Comparison of ENCODE assay signal across 11 cellular contexts in the genomic region with DNA sequence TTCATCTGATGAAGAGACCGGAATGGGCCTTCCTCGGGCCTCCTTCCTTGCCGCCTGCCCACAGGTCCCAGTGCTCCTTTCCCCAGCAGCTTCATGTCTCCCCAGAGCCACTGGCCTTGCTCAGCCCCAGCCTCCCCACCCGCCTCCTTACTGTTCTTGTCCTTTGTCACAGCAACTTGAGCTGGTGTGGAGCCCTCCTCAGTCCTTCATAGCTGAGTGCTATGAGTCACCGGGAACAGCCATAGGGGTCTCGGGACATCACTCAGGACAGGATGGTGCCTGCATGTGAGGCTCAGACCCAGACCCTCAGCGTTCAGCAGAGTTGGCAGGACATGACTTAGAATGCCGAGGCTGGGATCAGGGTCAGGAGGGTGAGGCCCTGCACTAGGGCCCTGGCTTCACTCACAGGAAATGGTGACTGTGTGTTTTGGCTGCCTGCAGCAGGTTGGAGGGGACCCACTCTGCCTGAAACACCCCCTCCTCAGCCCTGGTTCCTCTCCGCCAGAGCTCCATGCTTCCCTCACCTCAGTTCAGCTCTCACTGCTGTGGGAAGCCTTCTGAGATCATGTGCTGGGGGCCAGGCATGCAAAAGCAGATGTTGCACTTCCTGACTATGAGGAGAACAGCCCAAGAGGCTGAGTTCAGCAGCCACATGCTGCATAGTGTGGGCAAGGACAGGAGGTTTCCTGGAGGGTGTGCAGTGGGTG. TPM values are rescaled to one million over a fixed set of nuclear protein-coding genes. Genes with fewer than 3 reads are reported as not detected.
A peak's percentile ranks its signal among the peaks of the same experiment; 100 is the strongest.
DNase-seq lines count a peak whose midpoint lies in the region; ATAC-seq and TF ChIP-seq lines count a peak whose summit lies in the region.
"Had no signal": no experiment of that assay in that cellular context is flagged by ENCODE, and none has a peak within 500 bp of the region (broad histone marks: within the 10 kb centered on the region; RNA-seq: fewer than 3 reads in every experiment).

No MANE protein-coding gene starts in this region.

- ATAC-seq in GM21576 (IDR thresholded peaks at IDR 0.05; ENCODE audit: unreplicated experiment) = peak; percentile 78
- ATAC-seq in WTC11 = no peak; the same call in 1 of the 2 replicates
- ATAC-seq in left colon = no peak

- POLR2A ChIA-PET in WTC11 (lab: Charles Lee) = no interaction called here

- TF ChIP-seq CTCF in GM10266 (IDR thresholded peaks at IDR 0.05; ENCODE audit: control insufficient read depth, insufficient read depth, low read depth, missing control alignments) = no peak
- TF ChIP-seq CTCF in WTC11 (IDR thresholded peaks at IDR 0.05) = no peak
- no peak for TF ChIP-seq CTCF in Calu3 (IDR thresholded peaks at IDR 0.05; ENCODE audit: unreplicated experiment)

- no peaks in the 10 kb centered on the region for H3K9me3 Mint-ChIP-seq in WTC11
- no peaks in the 10 kb centered on the region for H3K9me3 Mint-ChIP-seq in Calu3 (ENCODE audit: low read depth, unreplicated experiment)

- H3K36me3 Mint-ChIP-seq in WTC11 (peaks cover 13% of the 10 kb centered on the region), Calu3 (ENCODE audit: insufficient read depth, unreplicated experiment) (no peaks in the 10 kb centered on the region)

- no peaks in the 10 kb centered on the region for H3K9me3 ChIP-seq in SK-N-MC (ENCODE audit: low read depth, low read length)
- H3K9me3 ChIP-seq: ovary had no signal

- H3K27ac Mint-ChIP-seq in WTC11 = no peak overlapping the region
- no peak overlapping the region for H3K27ac Mint-ChIP-seq in Calu3 (ENCODE audit: unreplicated experiment)

- H3K4me3 Mint-ChIP-seq in WTC11 (no peak overlapping the region), Calu3 (ENCODE audit: low read depth, unreplicated experiment) (no peak overlapping the region)

- H3K27ac ChIP-seq in SK-N-MC (no peak overlapping the region), layer of hippocampus (ENCODE audit: low read depth, low read length) (peak overlapping the region; percentile 35)
- H3K27ac ChIP-seq: ovary had no signal

- H3K4me1 Mint-ChIP-seq in WTC11 = peaks cover 3% of the 10 kb centered on the region; the same call in 1 of the 2 replicates
- no peaks in the 10 kb centered on the region for H3K4me1 Mint-ChIP-seq in Calu3 (ENCODE audit: low read depth, unreplicated experiment)

- intact Hi-C loops in Calu3 (cut with micrococcal nuclease; ENCODE audit: unreplicated experiment) (loop anchor here (5.0 kb wide), 1 partner anchor 327 kb away; no protein-coding TSS in a partner anchor), left colon (cut with DNase I, micrococcal nuclease) (loop anchor here in 1 of 2 donors (10.0 kb wide), 1 partner anchor 230 kb away; a partner anchor contains a TSS)

- CTCF ChIA-PET in WTC11 (lab: Charles Lee) = interaction anchor here (1.4 to 2.9 kb wide), 4 partner anchors 10 to 438 kb away, joined by 4 to 22 read pairs (median 14); no protein-coding TSS in a partner anchor
- CTCF ChIA-PET in Calu3 (lab: Charles Lee) = no interaction called here

- H3K9ac ChIP-seq in SK-N-MC (ENCODE audit: insufficient read length) = peak overlapping the region; percentile 6

- peak; percentile 67 for DNase-seq in Ammon's horn (ENCODE audit: low spot score)
- DNase-seq in SK-N-MC (ENCODE audit: low read depth, low spot score) = no peak
- no peak for DNase-seq in GM10266 (ENCODE audit: extremely low spot score)
- DNase-seq in WTC11 (ENCODE audit: low spot score) = no peak
- no peak for DNase-seq in Calu3
- DNase-seq in left colon = no peak
- DNase-seq: effector memory CD4-positive, alpha-beta T cell; ovary had no signal

- no peaks in the 10 kb centered on the region for H3K27me3 ChIP-seq in layer of hippocampus (ENCODE audit: control insufficient read depth, insufficient read depth, low read length)
- H3K27me3 ChIP-seq: ovary had no signal

- H3K27me3 Mint-ChIP-seq in WTC11 (ENCODE audit: low read depth) (no peaks in the 10 kb centered on the region), Calu3 (ENCODE audit: unreplicated experiment) (no peaks in the 10 kb centered on the region)

- H3K4me3 ChIP-seq in SK-N-MC = no peak overlapping the region
- H3K4me3 ChIP-seq: ovary had no signal

- BruUV-seq in Calu3 (replicated peaks; lab: Mats Ljungman, UMichigan) = no TSS peak

- no peaks in the 10 kb centered on the region for H3K36me3 ChIP-seq in SK-N-MC (ENCODE audit: insufficient read depth, low read length)
- H3K36me3 ChIP-seq: ovary had no signal

TF ChIP-seq in WTC11, 78 proteins besides CTCF, POLR2A, EP300 and RAD21 (continues in another document):
- no peak for TF ChIP-seq ZNF263 (CRISPR knock-in tag; IDR thresholded peaks at IDR 0.05; ENCODE audit: low read depth)
- TF ChIP-seq, protein P1, sequence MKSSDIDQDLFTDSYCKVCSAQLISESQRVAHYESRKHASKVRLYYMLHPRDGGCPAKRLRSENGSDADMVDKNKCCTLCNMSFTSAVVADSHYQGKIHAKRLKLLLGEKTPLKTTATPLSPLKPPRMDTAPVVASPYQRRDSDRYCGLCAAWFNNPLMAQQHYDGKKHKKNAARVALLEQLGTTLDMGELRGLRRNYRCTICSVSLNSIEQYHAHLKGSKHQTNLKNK (CRISPR knock-in tag; IDR thresholded peaks at IDR 0.05) = no peak
- TF ChIP-seq, protein P2, sequence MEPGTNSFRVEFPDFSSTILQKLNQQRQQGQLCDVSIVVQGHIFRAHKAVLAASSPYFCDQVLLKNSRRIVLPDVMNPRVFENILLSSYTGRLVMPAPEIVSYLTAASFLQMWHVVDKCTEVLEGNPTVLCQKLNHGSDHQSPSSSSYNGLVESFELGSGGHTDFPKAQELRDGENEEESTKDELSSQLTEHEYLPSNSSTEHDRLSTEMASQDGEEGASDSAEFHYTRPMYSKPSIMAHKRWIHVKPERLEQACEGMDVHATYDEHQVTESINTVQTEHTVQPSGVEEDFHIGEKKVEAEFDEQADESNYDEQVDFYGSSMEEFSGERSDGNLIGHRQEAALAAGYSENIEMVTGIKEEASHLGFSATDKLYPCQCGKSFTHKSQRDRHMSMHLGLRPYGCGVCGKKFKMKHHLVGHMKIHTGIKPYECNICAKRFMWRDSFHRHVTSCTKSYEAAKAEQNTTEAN (CRISPR knock-in tag; IDR thresholded peaks at IDR 0.05) = no peak
- no peak for TF ChIP-seq JUN (CRISPR knock-in tag; IDR thresholded peaks at IDR 0.05)
- no peak for TF ChIP-seq SMAD4 (CRISPR knock-in tag; IDR thresholded peaks at IDR 0.05)
- TF ChIP-seq, protein P3, sequence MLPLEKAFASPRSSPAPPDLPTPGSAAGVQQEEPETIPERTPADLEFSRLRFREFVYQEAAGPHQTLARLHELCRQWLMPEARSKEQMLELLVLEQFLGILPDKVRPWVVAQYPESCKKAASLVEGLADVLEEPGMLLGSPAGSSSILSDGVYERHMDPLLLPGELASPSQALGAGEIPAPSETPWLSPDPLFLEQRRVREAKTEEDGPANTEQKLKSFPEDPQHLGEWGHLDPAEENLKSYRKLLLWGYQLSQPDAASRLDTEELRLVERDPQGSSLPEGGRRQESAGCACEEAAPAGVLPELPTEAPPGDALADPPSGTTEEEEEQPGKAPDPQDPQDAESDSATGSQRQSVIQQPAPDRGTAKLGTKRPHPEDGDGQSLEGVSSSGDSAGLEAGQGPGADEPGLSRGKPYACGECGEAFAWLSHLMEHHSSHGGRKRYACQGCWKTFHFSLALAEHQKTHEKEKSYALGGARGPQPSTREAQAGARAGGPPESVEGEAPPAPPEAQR (CRISPR knock-in tag; IDR thresholded peaks at IDR 0.05) = no peak
- no peak for TF ChIP-seq ETV6 (CRISPR knock-in tag; IDR thresholded peaks at IDR 0.05)
- TF ChIP-seq NR2C2 (CRISPR knock-in tag; IDR thresholded peaks at IDR 0.05) = no peak
- TF ChIP-seq, protein P4, sequence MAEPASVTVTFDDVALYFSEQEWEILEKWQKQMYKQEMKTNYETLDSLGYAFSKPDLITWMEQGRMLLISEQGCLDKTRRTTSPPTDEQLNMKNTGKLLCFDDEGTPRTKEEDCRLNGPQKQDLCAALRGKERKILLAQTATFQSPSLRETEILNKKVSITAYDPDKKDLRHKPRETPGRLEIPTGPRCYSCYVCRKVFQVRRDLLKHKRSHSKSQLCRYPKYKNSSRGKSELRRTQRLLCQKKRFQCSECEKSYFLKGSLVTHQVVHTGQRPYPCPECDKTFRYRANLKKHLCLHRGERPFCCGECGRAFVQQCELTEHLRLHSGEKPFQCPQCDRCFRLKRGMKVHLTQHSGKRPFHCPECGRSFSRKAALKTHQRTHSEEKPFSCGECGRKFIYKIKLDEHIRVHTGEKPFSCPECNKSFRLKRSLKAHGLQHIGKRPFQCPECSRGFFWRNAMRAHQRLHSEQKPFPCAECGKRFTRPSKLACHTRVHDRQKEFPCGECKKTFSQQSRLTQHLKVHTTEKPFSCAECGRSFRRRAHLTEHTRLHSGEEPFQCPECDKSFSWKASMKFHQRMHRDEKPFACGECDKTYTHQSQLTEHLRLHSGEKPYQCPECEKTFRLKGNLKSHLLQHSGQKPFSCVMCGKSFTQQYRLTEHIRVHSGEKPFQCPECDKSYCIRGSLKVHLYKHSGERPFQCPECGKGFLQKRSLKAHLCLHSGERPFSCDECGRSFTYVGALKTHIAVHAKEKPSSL (CRISPR knock-in tag; conservative IDR thresholded peaks at IDR 0.05) = no peak
- TF ChIP-seq, protein P5, sequence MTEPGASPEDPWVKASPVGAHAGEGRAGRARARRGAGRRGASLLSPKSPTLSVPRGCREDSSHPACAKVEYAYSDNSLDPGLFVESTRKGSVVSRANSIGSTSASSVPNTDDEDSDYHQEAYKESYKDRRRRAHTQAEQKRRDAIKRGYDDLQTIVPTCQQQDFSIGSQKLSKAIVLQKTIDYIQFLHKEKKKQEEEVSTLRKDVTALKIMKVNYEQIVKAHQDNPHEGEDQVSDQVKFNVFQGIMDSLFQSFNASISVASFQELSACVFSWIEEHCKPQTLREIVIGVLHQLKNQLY (CRISPR knock-in tag; IDR thresholded peaks at IDR 0.05) = no peak
- TF ChIP-seq CREB1 (CRISPR knock-in tag; IDR thresholded peaks at IDR 0.05) = no peak
- TF ChIP-seq ZNF396 (CRISPR knock-in tag; IDR thresholded peaks at IDR 0.05; ENCODE audit: borderline replicate concordance) = no peak
- no peak for TF ChIP-seq ZNF671 (CRISPR knock-in tag; IDR thresholded peaks at IDR 0.05)
- TF ChIP-seq, protein P6, sequence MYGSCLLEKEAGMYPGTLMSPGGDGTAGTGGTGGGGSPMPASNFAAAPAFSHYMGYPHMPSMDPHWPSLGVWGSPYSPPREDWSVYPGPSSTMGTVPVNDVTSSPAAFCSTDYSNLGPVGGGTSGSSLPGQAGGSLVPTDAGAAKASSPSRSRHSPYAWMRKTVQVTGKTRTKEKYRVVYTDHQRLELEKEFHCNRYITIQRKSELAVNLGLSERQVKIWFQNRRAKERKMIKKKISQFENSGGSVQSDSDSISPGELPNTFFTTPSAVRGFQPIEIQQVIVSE (CRISPR knock-in tag; IDR thresholded peaks at IDR 0.05; ENCODE audit: borderline replicate concordance) = no peak
- no peak for TF ChIP-seq TP53 (CRISPR knock-in tag; IDR thresholded peaks at IDR 0.05)
- TF ChIP-seq, protein P7, sequence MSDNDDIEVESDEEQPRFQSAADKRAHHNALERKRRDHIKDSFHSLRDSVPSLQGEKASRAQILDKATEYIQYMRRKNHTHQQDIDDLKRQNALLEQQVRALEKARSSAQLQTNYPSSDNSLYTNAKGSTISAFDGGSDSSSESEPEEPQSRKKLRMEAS (CRISPR knock-in tag; IDR thresholded peaks at IDR 0.05) = no peak

RNA-seq across cellular contexts. Expression of a gene that starts 40.7 kb away (rescaled TPM):
- not detected in 3 replicates for total RNA-seq in WTC11 (2021)
- not detected in 2 replicates for total RNA-seq in Calu3 (2022)
- not detected for total RNA-seq in left colon
- total RNA-seq: ovary, urinary bladder had no signal
